Comparison of ENCODE assay signal across 5 cellular contexts in the genomic region with DNA sequence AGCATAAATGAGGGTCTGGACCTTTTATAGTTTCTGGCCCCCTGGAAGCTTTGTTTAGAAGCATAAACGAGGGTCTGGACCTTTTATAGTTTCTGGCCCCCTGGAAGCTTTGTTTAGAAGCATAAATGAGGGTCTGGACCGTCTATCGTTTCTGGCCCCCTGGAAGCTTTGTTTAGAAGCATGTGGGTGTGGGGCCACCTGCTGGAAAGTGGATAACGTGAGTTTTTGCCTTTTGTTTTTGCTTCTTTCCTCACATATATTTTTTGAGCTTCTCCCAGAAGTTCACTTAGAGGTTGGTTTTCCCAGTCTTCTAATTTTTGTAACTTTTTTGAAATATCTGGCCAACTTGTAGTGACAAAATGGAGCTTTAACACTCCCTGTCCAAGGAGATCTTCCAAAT. TPM values are rescaled to one million over a fixed set of nuclear protein-coding genes. Genes with fewer than 3 reads are reported as not detected.
DNase-seq lines count a peak whose midpoint lies in the region; ATAC-seq and TF ChIP-seq lines count a peak whose summit lies in the region.
"Not testable (repeated sequence)": the region's sequence is repeated elsewhere in the genome, so short reads cannot be mapped to it uniquely, and the experiment has no call there.
"Had no signal": no experiment of that assay in that cellular context is flagged by ENCODE, and none has a peak within 500 bp of the region (broad histone marks: within the 10 kb centered on the region; RNA-seq: fewer than 3 reads in every experiment).

No MANE protein-coding gene starts in this region.

- H3F3A ChIP-seq in PC-3 (ENCODE audit: low read length, unreplicated experiment) = not testable (repeated sequence)

- not testable (repeated sequence) for H3K4me3 ChIP-seq in A673 (ENCODE audit: low read depth, low read length, poor library complexity, severe bottlenecking); HEK293 (ENCODE audit: low read depth, low read length); PC-3 (ENCODE audit: low read length); esophagus muscularis mucosa

- H3K79me2 ChIP-seq in PC-3 (ENCODE audit: low read length) = not testable (repeated sequence)

- not testable (repeated sequence) for TF ChIP-seq EP300 in esophagus muscularis mucosa (IDR thresholded peaks at IDR 0.05)

- POLR2A ChIA-PET in A673 (lab: Charles Lee; ENCODE audit: low non-redundant PET); HEK293 (lab: Yijun Ruan, JAX); PC-3 (lab: Charles Lee; ENCODE audit: unreplicated experiment): not testable (repeated sequence)

- DNase-seq in A673 (ENCODE audit: low spot score) = peak; percentile 64
- DNase-seq in PC-3 = peak; percentile 14
- not testable (repeated sequence) for DNase-seq in esophagus muscularis mucosa (ENCODE audit: extremely low spot score)

- TF ChIP-seq CTCF in A673 (conservative IDR thresholded peaks at IDR 0.05; ENCODE audit: low read depth, low read length) (peak; percentile 40), PC-3 (conservative IDR thresholded peaks at IDR 0.05; ENCODE audit: low read depth, low read length) (peak; percentile 37; the same call in 1 of the 2 replicates), esophagus muscularis mucosa (IDR thresholded peaks at IDR 0.05) (peak in 2 of 3 experiments; percentile 11 to 17)
- TF ChIP-seq CTCF in HEK293 (tag by site-specific recombination; IDR thresholded peaks at IDR 0.05) = not testable (repeated sequence)

- H3K36me3 ChIP-seq in A673 (ENCODE audit: insufficient read depth, low read length, poor library complexity, severe bottlenecking); HEK293 (ENCODE audit: control insufficient read depth in 2 of 2, insufficient read depth in 1 of 2, low read length in 2 of 2); PC-3 (ENCODE audit: low read depth, low read length); esophagus muscularis mucosa: not testable (repeated sequence)

- not testable (repeated sequence) for H3K9me3 ChIP-seq in A673 (ENCODE audit: low read depth, low read length, poor library complexity, severe bottlenecking); HEK293 (ENCODE audit: control insufficient read depth, insufficient read depth, low read depth, low read length); PC-3 (ENCODE audit: low read length)
- peaks cover 0 to 12% (median 3%) of the 10 kb centered on the region in 4 donors for H3K9me3 ChIP-seq in esophagus muscularis mucosa

- H2AFZ ChIP-seq in PC-3 (ENCODE audit: low read length) = not testable (repeated sequence)

- ATAC-seq in PC-3 = not testable (repeated sequence)

- not testable (repeated sequence) for H3K4me1 ChIP-seq in A673 (ENCODE audit: insufficient read depth, low read length, poor library complexity, severe bottlenecking); HEK293 (ENCODE audit: control insufficient read depth, insufficient read depth, low read length); PC-3 (ENCODE audit: insufficient read depth, low read length); esophagus muscularis mucosa

- not testable (repeated sequence) for H3K4me2 ChIP-seq in PC-3 (ENCODE audit: low read length)

- not testable (repeated sequence) for H3K9me2 ChIP-seq in PC-3 (replicated peaks; ENCODE audit: low read length)

- 29% methylated on average over 4 of the region's 4 CpGs for WGBS in esophagus muscularis mucosa

- not testable (repeated sequence) for TF ChIP-seq POLR2A in esophagus muscularis mucosa (IDR thresholded peaks at IDR 0.05; ENCODE audit: low read depth)

- H3K9ac ChIP-seq in PC-3 (ENCODE audit: low read length) = not testable (repeated sequence)

- CTCF ChIA-PET in A673 (lab: Charles Lee) (interaction anchor here (0.5 to 1.5 kb wide), 6 partner anchors 22 to 445 kb away, joined by 3 to 10 read pairs (median 6); a partner anchor contains a TSS), HEK293 (lab: Yijun Ruan, JAX) (interaction anchor here (0.6 to 4.0 kb wide), 26 partner anchors 9 to 580 kb away, joined by 3 to 43 read pairs (median 4); a partner anchor contains a TSS), PC-3 (lab: Charles Lee) (interaction anchor here (0.7 kb wide), 3 partner anchors 22 to 330 kb away, joined by 3 to 7 read pairs (median 4); a partner anchor contains a TSS)

- BruUV-seq in A673 (replicated peaks; lab: Mats Ljungman, UMichigan); PC-3 (replicated peaks; lab: Mats Ljungman, UMichigan): not testable (repeated sequence)

- intact Hi-C loops in A673 (cut with micrococcal nuclease; ENCODE audit: unreplicated experiment) = loop anchor here (2.0 to 5.0 kb wide), 2 partner anchors 146 to 290 kb away; no protein-coding TSS in a partner anchor
- intact Hi-C loops in PC-3 (cut with micrococcal nuclease) = loop anchor here (1.0 kb wide), 1 partner anchor 146 kb away; no protein-coding TSS in a partner anchor
- intact Hi-C loops in esophagus muscularis mucosa (cut with DNase I) = loop anchor here (10.0 kb wide), 1 partner anchor 148 kb away; a partner anchor contains a TSS

- H3K27me3 ChIP-seq in A673 (replicated peaks; ENCODE audit: insufficient read depth, low read depth, low read length, poor library complexity); PC-3 (ENCODE audit: low read length); esophagus muscularis mucosa: not testable (repeated sequence)

- H4K20me1 ChIP-seq in PC-3 (ENCODE audit: low read length) = not testable (repeated sequence)

- not testable (repeated sequence) for H3K27ac ChIP-seq in A673 (ENCODE audit: low read depth, low read length, poor library complexity, severe bottlenecking); HEK293 (ENCODE audit: extremely low read depth, low read depth, low read length); PC-3 (ENCODE audit: low read length); esophagus muscularis mucosa (replicated peaks in 1 of 4)

TF ChIP-seq in HEK293, 187 proteins besides CTCF, POLR2A, EP300 and RAD21:
- TF ChIP-seq ZNF654 (tag by site-specific recombination; IDR thresholded peaks at IDR 0.05; ENCODE audit: low read depth) = peak; percentile 18; the same call in 1 of the 2 replicates

RNA-seq across cellular contexts. Expression of a gene that starts 17.8 kb away (rescaled TPM):
- total RNA-seq in A673 (2021) (2.4 and 2.8 TPM in 2 replicates), PC-3 (2014; rRNA removed) (0.52 and 0.55 TPM in 2 replicates), esophagus muscularis mucosa (under 1 TPM in 2 of 4 donors, not detected in 2; 0.42 to 0.52 TPM)

RNA-seq across cellular contexts. Expression of a gene that starts 22.2 kb away (rescaled TPM):
- total RNA-seq in A673 (2021) (138 and 166 TPM in 2 replicates), PC-3 (2014; rRNA removed) (91.5 and 118 TPM in 2 replicates), esophagus muscularis mucosa (10 to 100 TPM; 54.0 to 90.9 (median 75.8) TPM)

RNA-seq across cellular contexts. Expression of a gene that starts 33.3 kb away (rescaled TPM):
- total RNA-seq in A673 (2021) (61.8 and 62.6 TPM in 2 replicates), PC-3 (2014; rRNA removed) (17.5 and 18.3 TPM in 2 replicates), esophagus muscularis mucosa (10 to 100 TPM; 18.9 to 32.7 (median 22.1) TPM)

RNA-seq across cellular contexts. Expression of a gene that starts 38.7 kb away (rescaled TPM):
- total RNA-seq in A673 (2021) (0.70 and 0.97 TPM in 2 replicates), PC-3 (2014; rRNA removed) (0.04 TPM in 1 of 2 replicates, not detected in the other), esophagus muscularis mucosa (10 to 100 TPM; 16.6 to 34.6 (median 25.4) TPM)
- total RNA-seq: SJCRH30 had no signal

RNA-seq across cellular contexts. Expression of a gene that starts 42.2 kb away (rescaled TPM):
- total RNA-seq in A673 (2021) = 17.7 and 18.4 TPM in 2 replicates
- total RNA-seq in PC-3 (2014; rRNA removed) = 25.1 and 27.2 TPM in 2 replicates
- total RNA-seq in esophagus muscularis mucosa = 10 to 100 TPM; 26.2 to 40.9 (median 33.7) TPM
